Comparison of ENCODE assay signal across 18 cellular contexts in genomic region chr3:141945726-141946125, GRCh38.
DNase-seq lines count a peak whose midpoint lies in the region; TF ChIP-seq lines count a peak whose summit lies in the region.
"Had no signal": no experiment of that assay in that cellular context is flagged by ENCODE, and none has a peak within 500 bp of the region (broad histone marks: within the 10 kb centered on the region; RNA-seq: fewer than 3 reads in every experiment).

No MANE protein-coding gene starts in this region.

- H3K36me3 ChIP-seq in esophagus squamous epithelium = peaks cover 0 to 4% (median 0%) of the 10 kb centered on the region in 3 donors

- H3K27ac Mint-ChIP-seq in glutamatergic neuron (ENCODE audit: unreplicated experiment) = peak overlapping the region; percentile 62
- H3K27ac Mint-ChIP-seq: CD14-positive monocyte had no signal

- peaks cover 0 to 11% (median 6%) of the 10 kb centered on the region in 3 donors for H3K4me1 ChIP-seq in esophagus squamous epithelium

- WGBS in esophagus squamous epithelium, 2 donors = 79 to 88% methylated on average over 5 to 6 of the region's 8 CpGs

- no peaks in the 10 kb centered on the region for H3K9me3 ChIP-seq in esophagus squamous epithelium

- intact Hi-C loops in esophagus squamous epithelium (cut with DNase I) = no loop called here

- H3K27ac ChIP-seq in esophagus squamous epithelium = no peak overlapping the region
- H3K27ac ChIP-seq: 22Rv1, KMS-11 had no signal

- peaks cover 3% of the 10 kb centered on the region for H3K27me3 Mint-ChIP-seq in glutamatergic neuron (ENCODE audit: unreplicated experiment)

- TF ChIP-seq CTCF in glutamatergic neuron (IDR thresholded peaks at IDR 0.05; ENCODE audit: partially characterized antibody, unreplicated experiment) (no peak), esophagus squamous epithelium (IDR thresholded peaks at IDR 0.05) (no peak)

- peak; percentile 60 for DNase-seq in DMS 273 (lab: John Stamatoyannopoulos, UW; ENCODE audit: unreplicated experiment)
- no peak for DNase-seq in DMS 273 treated with DMSO at 0.1 percent for 48 hours (lab: John Stamatoyannopoulos, UW)
- peak; percentile 32 for DNase-seq in RPMI7951 (ENCODE audit: low read depth)
- no peak for DNase-seq in glutamatergic neuron
- peak; percentile 15 for DNase-seq in skeletal muscle cell (ENCODE audit: low read depth)
- no peak for DNase-seq in esophagus squamous epithelium (lab: John Stamatoyannopoulos, UW)
- DNase-seq in NCI-H69 (lab: John Stamatoyannopoulos, UW) = no peak
- DNase-seq in HT-29 (ENCODE audit: low spot score) = no peak
- DNase-seq: AML-193, GF-D8, NCI-H1417 treated with DMSO at 0.1 percent for 48 hours, NCI-H2029, NCI-H446, NCI-H748 treated with DMSO at 0.1 percent for 48 hours, SIG-M5 had no signal

- H3K4me1 Mint-ChIP-seq in glutamatergic neuron (ENCODE audit: low read depth, unreplicated experiment) = peaks cover 24% of the 10 kb centered on the region

- no peaks in the 10 kb centered on the region for H3K27me3 ChIP-seq in esophagus squamous epithelium

- H3K4me3 ChIP-seq in skeletal muscle cell (ENCODE audit: low read depth, low read length) = no peak overlapping the region
- H3K4me3 ChIP-seq in esophagus squamous epithelium = no peak overlapping the region

- H3K36me3 Mint-ChIP-seq in glutamatergic neuron (ENCODE audit: unreplicated experiment) = no peaks in the 10 kb centered on the region
- H3K36me3 Mint-ChIP-seq: CD14-positive monocyte had no signal

- TF ChIP-seq POLR2A in esophagus squamous epithelium (IDR thresholded peaks at IDR 0.05) = no peak

- H3K4me3 Mint-ChIP-seq in glutamatergic neuron (ENCODE audit: unreplicated experiment) = no peak overlapping the region
- H3K4me3 Mint-ChIP-seq: CD14-positive monocyte had no signal

- no peaks in the 10 kb centered on the region for H3K9me3 Mint-ChIP-seq in glutamatergic neuron (ENCODE audit: unreplicated experiment)

Comparison
In these comparisons a context has a peak if more than half of its experiments do, and no peak if none do; other contexts are left out.
1. DNase-seq: peak in DMS 273 (single experiment), RPMI7951 (single experiment) and skeletal muscle cell (single experiment); none in DMS 273 treated with DMSO at 0.1 percent for 48 hours (single experiment), glutamatergic neuron (single experiment), esophagus squamous epithelium (single experiment), NCI-H69 (single experiment) and HT-29 (single experiment).